1 cellular context compared by ENCODE assay signal in the genomic region with DNA sequence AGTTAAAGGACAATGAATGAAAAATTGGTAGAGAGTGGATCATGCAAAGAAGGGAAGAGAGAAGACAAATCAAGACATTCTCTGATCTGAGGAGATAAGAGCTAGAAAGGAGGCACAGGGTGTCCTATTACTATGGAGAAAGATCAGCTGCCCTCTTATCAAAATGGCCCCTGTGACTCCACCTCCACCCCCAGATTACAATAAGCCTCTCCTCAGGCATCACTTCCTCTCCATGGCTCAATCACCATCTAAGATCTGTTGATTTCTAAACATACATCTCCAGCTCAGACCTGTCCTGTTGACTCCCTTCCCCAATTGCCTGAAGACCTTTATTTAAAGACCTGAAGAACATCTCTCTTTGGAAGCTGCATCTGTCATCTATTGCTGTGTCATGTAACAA.
TF ChIP-seq lines count a peak whose summit lies in the region.

No MANE protein-coding gene starts in this region.

TF ChIP-seq in WTC11, 78 proteins besides CTCF, POLR2A, EP300 and RAD21 (continued from another document):
- TF ChIP-seq, protein P1, sequence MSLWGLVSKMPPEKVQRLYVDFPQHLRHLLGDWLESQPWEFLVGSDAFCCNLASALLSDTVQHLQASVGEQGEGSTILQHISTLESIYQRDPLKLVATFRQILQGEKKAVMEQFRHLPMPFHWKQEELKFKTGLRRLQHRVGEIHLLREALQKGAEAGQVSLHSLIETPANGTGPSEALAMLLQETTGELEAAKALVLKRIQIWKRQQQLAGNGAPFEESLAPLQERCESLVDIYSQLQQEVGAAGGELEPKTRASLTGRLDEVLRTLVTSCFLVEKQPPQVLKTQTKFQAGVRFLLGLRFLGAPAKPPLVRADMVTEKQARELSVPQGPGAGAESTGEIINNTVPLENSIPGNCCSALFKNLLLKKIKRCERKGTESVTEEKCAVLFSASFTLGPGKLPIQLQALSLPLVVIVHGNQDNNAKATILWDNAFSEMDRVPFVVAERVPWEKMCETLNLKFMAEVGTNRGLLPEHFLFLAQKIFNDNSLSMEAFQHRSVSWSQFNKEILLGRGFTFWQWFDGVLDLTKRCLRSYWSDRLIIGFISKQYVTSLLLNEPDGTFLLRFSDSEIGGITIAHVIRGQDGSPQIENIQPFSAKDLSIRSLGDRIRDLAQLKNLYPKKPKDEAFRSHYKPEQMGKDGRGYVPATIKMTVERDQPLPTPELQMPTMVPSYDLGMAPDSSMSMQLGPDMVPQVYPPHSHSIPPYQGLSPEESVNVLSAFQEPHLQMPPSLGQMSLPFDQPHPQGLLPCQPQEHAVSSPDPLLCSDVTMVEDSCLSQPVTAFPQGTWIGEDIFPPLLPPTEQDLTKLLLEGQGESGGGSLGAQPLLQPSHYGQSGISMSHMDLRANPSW (CRISPR knock-in tag; conservative IDR thresholded peaks at IDR 0.05; ENCODE audit: low read depth): no peak
- TF ChIP-seq E2F5 (CRISPR knock-in tag; IDR thresholded peaks at IDR 0.05) (no peak), HMGXB4 (CRISPR knock-in tag; IDR thresholded peaks at IDR 0.05) (no peak), MXD4 (CRISPR knock-in tag; IDR thresholded peaks at IDR 0.05; ENCODE audit: borderline replicate concordance) (no peak), NFYB (CRISPR knock-in tag; conservative IDR thresholded peaks at IDR 0.05; ENCODE audit: low read depth) (no peak), ZBTB21 (CRISPR knock-in tag; IDR thresholded peaks at IDR 0.05; ENCODE audit: borderline replicate concordance) (no peak), IRF1 (CRISPR knock-in tag; IDR thresholded peaks at IDR 0.05) (no peak), ZBTB43 (CRISPR knock-in tag; IDR thresholded peaks at IDR 0.05) (no peak), RORB (CRISPR knock-in tag; IDR thresholded peaks at IDR 0.05) (no peak), EMX1 (CRISPR knock-in tag; IDR thresholded peaks at IDR 0.05) (no peak), ATF6 (CRISPR knock-in tag; IDR thresholded peaks at IDR 0.05) (no peak), GABPB1 (CRISPR knock-in tag; IDR thresholded peaks at IDR 0.05) (no peak), ZNF512 (CRISPR knock-in tag; IDR thresholded peaks at IDR 0.05; ENCODE audit: borderline replicate concordance) (no peak)
- TF ChIP-seq, protein P2, sequence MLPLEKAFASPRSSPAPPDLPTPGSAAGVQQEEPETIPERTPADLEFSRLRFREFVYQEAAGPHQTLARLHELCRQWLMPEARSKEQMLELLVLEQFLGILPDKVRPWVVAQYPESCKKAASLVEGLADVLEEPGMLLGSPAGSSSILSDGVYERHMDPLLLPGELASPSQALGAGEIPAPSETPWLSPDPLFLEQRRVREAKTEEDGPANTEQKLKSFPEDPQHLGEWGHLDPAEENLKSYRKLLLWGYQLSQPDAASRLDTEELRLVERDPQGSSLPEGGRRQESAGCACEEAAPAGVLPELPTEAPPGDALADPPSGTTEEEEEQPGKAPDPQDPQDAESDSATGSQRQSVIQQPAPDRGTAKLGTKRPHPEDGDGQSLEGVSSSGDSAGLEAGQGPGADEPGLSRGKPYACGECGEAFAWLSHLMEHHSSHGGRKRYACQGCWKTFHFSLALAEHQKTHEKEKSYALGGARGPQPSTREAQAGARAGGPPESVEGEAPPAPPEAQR (CRISPR knock-in tag; IDR thresholded peaks at IDR 0.05): no peak
